Comparison of ENCODE assay signal across 19 cellular contexts in genomic region chr9:27856054-27856453, GRCh38.
"Had no signal": no experiment of that assay in that cellular context is flagged by ENCODE, and none has a peak within 500 bp of the region (broad histone marks: within the 10 kb centered on the region; RNA-seq: fewer than 3 reads in every experiment).

No MANE protein-coding gene starts in this region.

- H3K27me3 ChIP-seq: right lobe of liver had no signal

- H3K36me3 ChIP-seq: left ventricle myocardium inferior, lower lobe of right lung, prostate gland, right lobe of liver had no signal

- H3K4me3 Mint-ChIP-seq: memory B cell; nephron; stimulated activated effector memory CD8-positive, alpha-beta T cell treated with anti-CD3 and anti-CD28 coated beads, Interleukin-12 subunit alpha, Interleukin-12 subunit beta, amount 100 ng/mL, for 72 hours; stimulated activated naive CD8-positive, alpha-beta T cell treated with anti-CD3 and anti-CD28 coated beads, Interleukin-15, amount 100 ng/mL, for 72 hours had no signal

- H3K27ac Mint-ChIP-seq: memory B cell; nephron; stimulated activated effector memory CD8-positive, alpha-beta T cell treated with anti-CD3 and anti-CD28 coated beads, Interleukin-12 subunit alpha, Interleukin-12 subunit beta, amount 100 ng/mL, for 72 hours; stimulated activated naive CD8-positive, alpha-beta T cell treated with anti-CD3 and anti-CD28 coated beads, Interleukin-15, amount 100 ng/mL, for 72 hours had no signal

- H3K4me1 ChIP-seq: foreskin keratinocyte, left ventricle myocardium inferior, lower lobe of right lung, parathyroid adenoma, prostate gland had no signal

- H3K4me1 Mint-ChIP-seq: memory B cell; stimulated activated effector memory CD8-positive, alpha-beta T cell treated with anti-CD3 and anti-CD28 coated beads, Interleukin-12 subunit alpha, Interleukin-12 subunit beta, amount 100 ng/mL, for 72 hours; stimulated activated naive CD8-positive, alpha-beta T cell treated with anti-CD3 and anti-CD28 coated beads, Interleukin-15, amount 100 ng/mL, for 72 hours had no signal

- H3K9me3 Mint-ChIP-seq: memory B cell; nephron; stimulated activated naive CD8-positive, alpha-beta T cell treated with anti-CD3 and anti-CD28 coated beads, Interleukin-15, amount 100 ng/mL, for 72 hours had no signal

- H3K4me3 ChIP-seq: left ventricle myocardium inferior, lower lobe of right lung, prostate gland, right lobe of liver had no signal

- H3K36me3 Mint-ChIP-seq: memory B cell; stimulated activated effector memory CD8-positive, alpha-beta T cell treated with anti-CD3 and anti-CD28 coated beads, Interleukin-12 subunit alpha, Interleukin-12 subunit beta, amount 100 ng/mL, for 72 hours had no signal

- H3K9ac ChIP-seq: parathyroid adenoma had no signal

- DNase-seq: cerebellar nuclear complex; dermis blood vessel endothelial cell; erythroblast; foreskin keratinocyte; kidney; left cardiac atrium; left ventricle myocardium inferior; lower lobe of right lung; midbrain; right lobe of liver; stimulated activated CD4-positive, alpha-beta T cell treated with anti-CD3 and anti-CD28 coated beads, Interleukin-4, amount 100 ng/mL, for 1 hour; stimulated activated CD8-positive, alpha-beta memory T cell treated with anti-CD3 and anti-CD28 coated beads, Interleukin-4, amount 100 ng/mL, for 48 hours; stimulated activated naive CD8-positive, alpha-beta T cell treated with anti-CD3 and anti-CD28 coated beads, Interleukin-15, amount 100 ng/mL, for 72 hours; substantia nigra had no signal

- H3K9me3 ChIP-seq: left ventricle myocardium inferior, lower lobe of right lung, prostate gland, right lobe of liver had no signal

- H3K27ac ChIP-seq: foreskin keratinocyte, left ventricle myocardium inferior, lower lobe of right lung, parathyroid adenoma, prostate gland, right lobe of liver had no signal
